Comparison of ENCODE assay signal across 7 cellular contexts in genomic region chr19:58562126-58563033, GRCh38. TPM values are rescaled to one million over a fixed set of nuclear protein-coding genes. Genes with fewer than 3 reads are reported as not detected.
DNase-seq lines count a peak whose midpoint lies in the region; ATAC-seq, FAIRE-seq and TF ChIP-seq lines count a peak whose summit lies in the region.

No MANE protein-coding gene starts in this region.

- WGBS in HUES64 = 65% methylated on average over 107 of the region's 107 CpGs
- 22% methylated on average over 97 of the region's 107 CpGs for WGBS in GM12878 (ENCODE audit: insufficient coverage, insufficient replicate concordance, low lambda C conversion rate, missing lambda C conversion rate)
- 18% methylated on average over 49 of the region's 107 CpGs for WGBS in suprapubic skin

- intact Hi-C loops in GM12878 (cut with micrococcal nuclease; ENCODE audit: unreplicated experiment) (no loop called here), left colon (cut with DNase I, micrococcal nuclease) (no loop called here)

- TF ChIP-seq CTCF in GM12878 (IDR thresholded peaks at IDR 0.05 in 2 of 3, conservative IDR thresholded peaks at IDR 0.05 in 1 of 3; ENCODE audit: control insufficient read depth in 2 of 3, extremely low read depth in 1 of 3, insufficient read depth in 1 of 3, low read depth in 3 of 3, low read length in 3 of 3) = no peak
- TF ChIP-seq CTCF in suprapubic skin (IDR thresholded peaks at IDR 0.05) = no peak

- peak; percentile 75 for TF ChIP-seq POLR2A in GM12878 (IDR thresholded peaks at IDR 0.05; ENCODE audit: low read depth, low read length)
- no peak for TF ChIP-seq POLR2A in suprapubic skin (IDR thresholded peaks at IDR 0.05)

- no peak for TF ChIP-seq RAD21 in GM12878 (IDR thresholded peaks at IDR 0.05; ENCODE audit: insufficient read depth, low read depth, low read length)

- H3K27ac ChIP-seq in HUES64 (ENCODE audit: low read depth, low read length) = no peak overlapping the region
- H3K27ac ChIP-seq in GM12878 (ENCODE audit: control insufficient read depth, insufficient read depth) = 0 out of 2 replicates have a peak overlapping the region, but pooled peaks have one; percentile 24
- H3K27ac ChIP-seq in suprapubic skin = peak overlapping the region; percentile 7

- DNase-seq in GM12878 (ENCODE audit: low read depth, low spot score) (no peak), left colon (peak in 1 of 2 donors; percentile 62), suprapubic skin (ENCODE audit: low spot score in 2 of 2) (no peak), activated gamma-delta T cell (lab: John Stamatoyannopoulos, UW) (no peak), inferior parietal cortex (ENCODE audit: extremely low spot score) (no peak), NCI-H2171 treated with DMSO at 0.1 percent for 48 hours (lab: John Stamatoyannopoulos, UW) (no peak)

- no peaks in the 10 kb centered on the region for H4K20me1 ChIP-seq in GM12878 (ENCODE audit: control insufficient read depth, insufficient read depth)

- BruUV-seq in GM12878 (replicated peaks; lab: Mats Ljungman, UMichigan) = no TSS peak

- H3K36me3 ChIP-seq in HUES64 (ENCODE audit: insufficient read depth, low read length) = peaks cover 10% of the 10 kb centered on the region; the same call in 1 of the 2 replicates
- H3K36me3 ChIP-seq in GM12878 (ENCODE audit: control insufficient read depth in 2 of 2, insufficient read depth in 2 of 2, low read length in 1 of 2) = no peaks in the 10 kb centered on the region; a peak in 1 of 4 replicates
- peaks cover 10% of the 10 kb centered on the region for H3K36me3 ChIP-seq in suprapubic skin

- no peak for FAIRE-seq in GM12878 (lab: Jason Lieb, UNC)

- POLR2A ChIA-PET in GM12878 (lab: Charles Lee) = interaction anchor here (1.3 to 4.7 kb wide), 3 partner anchors 8 to 42 kb away, joined by 3 to 46 read pairs (median 10); partner anchors contain the start of genes MZF1 and ZBTB45

- H3K9me3 ChIP-seq in HUES64 (ENCODE audit: insufficient read depth, low read depth, low read length) (no peaks in the 10 kb centered on the region), GM12878 (replicated peaks; ENCODE audit: control insufficient read depth, insufficient read depth, low read length) (no peaks in the 10 kb centered on the region), suprapubic skin (no peaks in the 10 kb centered on the region)

- RAD21 ChIA-PET in GM12878 (lab: Charles Lee; ENCODE audit: unreplicated experiment) = no interaction called here

- H3K4me1 ChIP-seq in HUES64 (ENCODE audit: insufficient read depth, low read length) = no peaks in the 10 kb centered on the region
- peaks cover 28% of the 10 kb centered on the region for H3K4me1 ChIP-seq in GM12878 (ENCODE audit: control insufficient read depth, insufficient read depth, low read length)
- peaks cover 50% of the 10 kb centered on the region for H3K4me1 ChIP-seq in suprapubic skin

- CTCF ChIA-PET in GM12878 (lab: Yijun Ruan, JAX) = interaction anchor here (1.0 to 1.4 kb wide), 3 partner anchors 10 to 41 kb away, joined by 3 to 4 read pairs (median 3); no protein-coding TSS in a partner anchor

- TF ChIP-seq EP300 in GM12878 (IDR thresholded peaks at IDR 0.05; ENCODE audit: borderline replicate concordance in 1 of 2, control insufficient read depth in 1 of 2, low read depth in 2 of 2, low read length in 2 of 2) (no peak; a peak in 1 of 4 replicates), suprapubic skin (IDR thresholded peaks at IDR 0.05) (no peak)

- SMC1A ChIA-PET in GM12878 (lab: Charles Lee; ENCODE audit: uncharacterized antibody, unreplicated experiment) = interaction anchor here (1.0 to 1.3 kb wide), 2 partner anchors 17 to 35 kb away, joined by 3 read pairs; no protein-coding TSS in a partner anchor

- peak overlapping the region; percentile 58 for H3K9ac ChIP-seq in HUES64 (ENCODE audit: low read depth, low read length)
- H3K9ac ChIP-seq in GM12878 (ENCODE audit: control insufficient read depth, insufficient read depth, low read length) = peak overlapping the region; percentile 57

- H3K27me3 ChIP-seq in HUES64 (ENCODE audit: insufficient read depth, low read length) (peaks cover 30% of the 10 kb centered on the region), GM12878 (replicated peaks in 1 of 2; ENCODE audit: control insufficient read depth in 2 of 2, insufficient read depth in 2 of 2, low read length in 1 of 2) (no peaks in the 10 kb centered on the region), suprapubic skin (no peaks in the 10 kb centered on the region)

- peaks cover 10% of the 10 kb centered on the region for H3K79me2 ChIP-seq in GM12878 (ENCODE audit: control insufficient read depth, insufficient read depth, low read length)

- in situ Hi-C loops in GM12878 (cut with MboI) = no loop called here

- H3K4me3 ChIP-seq in HUES64 (ENCODE audit: low read length) (peak overlapping the region; percentile 49), GM12878 (peak overlapping the region; percentile 60; the same call in 1 of the 2 replicates), suprapubic skin (peak overlapping the region; percentile 44)

- ATAC-seq in GM12878 (peak; percentile 6), left colon (peak; percentile 21)

- peak overlapping the region; percentile 45 for H2AFZ ChIP-seq in GM12878 (ENCODE audit: control insufficient read depth, low read depth, low read length)

- peak overlapping the region; percentile 97 for H3K4me2 ChIP-seq in GM12878 (ENCODE audit: control insufficient read depth, insufficient read depth)

RNA-seq across cellular contexts. Expression of gene UBE2M, which starts 4.0 kb away (rescaled TPM):
- 89.2 TPM for polyA plus RNA-seq in HUES64 (2013, experiment 1 of 2)
- polyA plus RNA-seq in HUES64 (2013, experiment 2 of 2) = 96.9 TPM
- total RNA-seq in GM12878 (2013; cell fraction: nucleolus; rRNA removed) = 10.2 and 13.8 TPM in 2 replicates
- 68.6 and 95.2 TPM in 2 replicates for total RNA-seq in GM12878 (2014; rRNA removed)
- total RNA-seq in GM12878 (2014; rRNA removed; fragmentation: Illumina TruSeq; extraction: Trizol) = 61.7 and 66.8 TPM in 2 replicates
- total RNA-seq in GM12878 (2021) = 100 and 105 TPM in 2 replicates
- 73.3 TPM for polyA plus RNA-seq in GM12878 (2011; ENCODE audit: low read depth)
- polyA plus RNA-seq in GM12878 (2011; rRNA removed) = 55.6 and 92.7 TPM in 2 replicates
- 70.2 and 75.4 TPM in 2 replicates for polyA plus RNA-seq in GM12878 (2011; cell fraction: cytosol; rRNA removed)
- polyA plus RNA-seq in GM12878 (2011; cell fraction: nucleus; rRNA removed) = 82.4 and 83.2 TPM in 2 replicates
- polyA plus RNA-seq in GM12878 (2012) = 67.6 and 88.6 TPM in 2 replicates
- polyA plus RNA-seq in GM12878 (2014; fragmentation: Illumina TruSeq; extraction: Trizol) = 105 and 127 TPM in 2 replicates
- polyA plus RNA-seq in GM12878 (2014; fragmentation: Nextera tagmentation; extraction: Ambion mirVana) = 1 to 10 TPM; 1.4 to 1.7 TPM
- 81.0 and 87.0 TPM in 2 replicates for polyA plus RNA-seq in GM12878 (2014; rRNA removed)
- polyA plus RNA-seq in GM12878 (2016; fragmentation: Nextera tagmentation; extraction: Ambion mirVana) = 10 to 100 TPM in 1 of 2 experiments, 1 to 10 TPM in 1; 9.6 to 11.3 TPM
- 66.9 and 72.9 TPM in 2 replicates for polyA minus RNA-seq in GM12878 (2011; rRNA and poly(A)+ RNA removed)
- polyA minus RNA-seq in GM12878 (2011; cell fraction: cytosol; rRNA and poly(A)+ RNA removed) = 25.3 and 33.7 TPM in 2 replicates
- polyA minus RNA-seq in GM12878 (2011; cell fraction: nucleus; rRNA and poly(A)+ RNA removed) = 17.0 and 18.6 TPM in 2 replicates
- total RNA-seq in left colon = 10 to 100 TPM; 55.8 to 70.4 TPM
- 10 to 100 TPM; 16.4 to 31.5 (median 21.7) TPM for total RNA-seq in suprapubic skin

RNA-seq across cellular contexts. Expression of gene CHMP2A, which starts 7.5 kb away (rescaled TPM):
- polyA plus RNA-seq in HUES64 (2013, experiment 1 of 2) = 60.7 TPM
- 80.1 TPM for polyA plus RNA-seq in HUES64 (2013, experiment 2 of 2)
- 14.9 and 17.2 TPM in 2 replicates for total RNA-seq in GM12878 (2013; cell fraction: nucleolus; rRNA removed)
- 89.3 and 92.8 TPM in 2 replicates for total RNA-seq in GM12878 (2014; rRNA removed)
- 89.3 and 95.0 TPM in 2 replicates for total RNA-seq in GM12878 (2014; rRNA removed; fragmentation: Illumina TruSeq; extraction: Trizol)
- total RNA-seq in GM12878 (2021) = 98.5 and 105 TPM in 2 replicates
- 83.1 TPM for polyA plus RNA-seq in GM12878 (2011; ENCODE audit: low read depth)
- polyA plus RNA-seq in GM12878 (2011; rRNA removed) = 92.3 and 102 TPM in 2 replicates
- polyA plus RNA-seq in GM12878 (2011; cell fraction: cytosol; rRNA removed) = 130 and 146 TPM in 2 replicates
- 107 and 114 TPM in 2 replicates for polyA plus RNA-seq in GM12878 (2011; cell fraction: nucleus; rRNA removed)
- 117 and 138 TPM in 2 replicates for polyA plus RNA-seq in GM12878 (2012)
- polyA plus RNA-seq in GM12878 (2014; fragmentation: Illumina TruSeq; extraction: Trizol) = 85.9 and 117 TPM in 2 replicates
- 100 to 1,000 TPM in 1 of 2 experiments, 10 to 100 TPM in 1; 69.5 to 117 TPM for polyA plus RNA-seq in GM12878 (2014; fragmentation: Nextera tagmentation; extraction: Ambion mirVana)
- polyA plus RNA-seq in GM12878 (2014; rRNA removed) = 168 and 172 TPM in 2 replicates
- 100 to 1,000 TPM; 136 to 147 TPM for polyA plus RNA-seq in GM12878 (2016; fragmentation: Nextera tagmentation; extraction: Ambion mirVana)
- polyA minus RNA-seq in GM12878 (2011; rRNA and poly(A)+ RNA removed) = 101 and 130 TPM in 2 replicates
- polyA minus RNA-seq in GM12878 (2011; cell fraction: cytosol; rRNA and poly(A)+ RNA removed) = 36.1 and 36.4 TPM in 2 replicates
- polyA minus RNA-seq in GM12878 (2011; cell fraction: nucleus; rRNA and poly(A)+ RNA removed) = 20.6 and 31.1 TPM in 2 replicates
- 100 to 1,000 TPM; 204 to 215 TPM for total RNA-seq in left colon
- 100 to 1,000 TPM in 3 of 4 donors, 10 to 100 TPM in 1; 96.1 to 120 (median 103) TPM for total RNA-seq in suprapubic skin

RNA-seq across cellular contexts. Expression of gene MZF1, which starts 10.8 kb away (rescaled TPM):
- polyA plus RNA-seq in HUES64 (2013, experiment 1 of 2) = 9.8 TPM
- 8.4 TPM for polyA plus RNA-seq in HUES64 (2013, experiment 2 of 2)
- total RNA-seq in GM12878 (2013; cell fraction: nucleolus; rRNA removed) = 64.7 and 67.2 TPM in 2 replicates
- total RNA-seq in GM12878 (2014; rRNA removed) = 6.9 and 7.7 TPM in 2 replicates
- total RNA-seq in GM12878 (2014; rRNA removed; fragmentation: Illumina TruSeq; extraction: Trizol) = 3.3 and 3.6 TPM in 2 replicates
- total RNA-seq in GM12878 (2021) = 9.1 and 12.4 TPM in 2 replicates
- polyA plus RNA-seq in GM12878 (2011; ENCODE audit: low read depth) = 5.9 TPM
- 7.4 and 9.3 TPM in 2 replicates for polyA plus RNA-seq in GM12878 (2011; rRNA removed)
- 8.4 and 16.1 TPM in 2 replicates for polyA plus RNA-seq in GM12878 (2011; cell fraction: cytosol; rRNA removed)
- polyA plus RNA-seq in GM12878 (2011; cell fraction: nucleus; rRNA removed) = 104 and 129 TPM in 2 replicates
- 12.4 and 12.7 TPM in 2 replicates for polyA plus RNA-seq in GM12878 (2012)
- 6.0 and 6.8 TPM in 2 replicates for polyA plus RNA-seq in GM12878 (2014; fragmentation: Illumina TruSeq; extraction: Trizol)
- polyA plus RNA-seq in GM12878 (2014; fragmentation: Nextera tagmentation; extraction: Ambion mirVana) = under 1 TPM; 0.38 to 0.64 TPM
- 14.7 and 16.6 TPM in 2 replicates for polyA plus RNA-seq in GM12878 (2014; rRNA removed)
- polyA plus RNA-seq in GM12878 (2016; fragmentation: Nextera tagmentation; extraction: Ambion mirVana) = 1 to 10 TPM; 6.8 to 7.6 TPM
- polyA minus RNA-seq in GM12878 (2011; rRNA and poly(A)+ RNA removed) = 7.3 and 13.7 TPM in 2 replicates
- 4.4 and 5.0 TPM in 2 replicates for polyA minus RNA-seq in GM12878 (2011; cell fraction: cytosol; rRNA and poly(A)+ RNA removed)
- 13.8 and 25.1 TPM in 2 replicates for polyA minus RNA-seq in GM12878 (2011; cell fraction: nucleus; rRNA and poly(A)+ RNA removed)
- 10 to 100 TPM; 22.8 to 28.9 TPM for total RNA-seq in left colon
- 10 to 100 TPM; 29.0 to 53.2 (median 37.5) TPM for total RNA-seq in suprapubic skin

RNA-seq across cellular contexts. Expression of gene TRIM28, which starts 18.5 kb away (rescaled TPM):
- polyA plus RNA-seq in HUES64 (2013, experiment 1 of 2) = 815 TPM
- 757 TPM for polyA plus RNA-seq in HUES64 (2013, experiment 2 of 2)
- 166 and 167 TPM in 2 replicates for total RNA-seq in GM12878 (2013; cell fraction: nucleolus; rRNA removed)
- 569 and 650 TPM in 2 replicates for total RNA-seq in GM12878 (2014; rRNA removed)
- total RNA-seq in GM12878 (2014; rRNA removed; fragmentation: Illumina TruSeq; extraction: Trizol) = 256 and 311 TPM in 2 replicates
- total RNA-seq in GM12878 (2021) = 492 and 503 TPM in 2 replicates
- polyA plus RNA-seq in GM12878 (2011; ENCODE audit: low read depth) = 313 TPM
- polyA plus RNA-seq in GM12878 (2011; rRNA removed) = 167 and 420 TPM in 2 replicates
- 459 and 854 TPM in 2 replicates for polyA plus RNA-seq in GM12878 (2011; cell fraction: cytosol; rRNA removed)
- polyA plus RNA-seq in GM12878 (2011; cell fraction: nucleus; rRNA removed) = 1,223 and 1,590 TPM in 2 replicates
- polyA plus RNA-seq in GM12878 (2012) = 410 and 474 TPM in 2 replicates
- 147 and 280 TPM in 2 replicates for polyA plus RNA-seq in GM12878 (2014; fragmentation: Illumina TruSeq; extraction: Trizol)
- 10 to 100 TPM in 1 of 2 experiments, 1 to 10 TPM in 1; 5.0 to 32.5 TPM for polyA plus RNA-seq in GM12878 (2014; fragmentation: Nextera tagmentation; extraction: Ambion mirVana)
- 363 and 502 TPM in 2 replicates for polyA plus RNA-seq in GM12878 (2014; rRNA removed)
- 10 to 100 TPM; 82.9 to 91.1 TPM for polyA plus RNA-seq in GM12878 (2016; fragmentation: Nextera tagmentation; extraction: Ambion mirVana)
- 1,048 and 1,483 TPM in 2 replicates for polyA minus RNA-seq in GM12878 (2011; rRNA and poly(A)+ RNA removed)
- polyA minus RNA-seq in GM12878 (2011; cell fraction: cytosol; rRNA and poly(A)+ RNA removed) = 474 and 545 TPM in 2 replicates
- 282 and 438 TPM in 2 replicates for polyA minus RNA-seq in GM12878 (2011; cell fraction: nucleus; rRNA and poly(A)+ RNA removed)
- total RNA-seq in left colon = 100 to 1,000 TPM; 171 to 184 TPM
- total RNA-seq in suprapubic skin = 100 to 1,000 TPM; 334 to 395 (median 360) TPM

RNA-seq across cellular contexts. Expression of gene ZBTB45, which starts 42.8 kb away (rescaled TPM):
- 15.2 TPM for polyA plus RNA-seq in HUES64 (2013, experiment 1 of 2)
- polyA plus RNA-seq in HUES64 (2013, experiment 2 of 2) = 17.4 TPM
- 15.6 and 15.7 TPM in 2 replicates for total RNA-seq in GM12878 (2013; cell fraction: nucleolus; rRNA removed)
- 4.5 and 6.1 TPM in 2 replicates for total RNA-seq in GM12878 (2014; rRNA removed)
- 1.2 and 1.7 TPM in 2 replicates for total RNA-seq in GM12878 (2014; rRNA removed; fragmentation: Illumina TruSeq; extraction: Trizol)
- total RNA-seq in GM12878 (2021) = 12.7 and 17.2 TPM in 2 replicates
- polyA plus RNA-seq in GM12878 (2011; ENCODE audit: low read depth) = 1.9 TPM
- polyA plus RNA-seq in GM12878 (2011; rRNA removed) = 0.72 and 2.4 TPM in 2 replicates
- 4.0 and 5.1 TPM in 2 replicates for polyA plus RNA-seq in GM12878 (2011; cell fraction: cytosol; rRNA removed)
- 8.5 and 13.4 TPM in 2 replicates for polyA plus RNA-seq in GM12878 (2011; cell fraction: nucleus; rRNA removed)
- 10.1 TPM in 2 replicates for polyA plus RNA-seq in GM12878 (2012)
- polyA plus RNA-seq in GM12878 (2014; fragmentation: Illumina TruSeq; extraction: Trizol) = 0.13 and 1.2 TPM in 2 replicates
- under 1 TPM; 0.29 to 0.33 TPM for polyA plus RNA-seq in GM12878 (2014; fragmentation: Nextera tagmentation; extraction: Ambion mirVana)
- 7.7 and 8.0 TPM in 2 replicates for polyA plus RNA-seq in GM12878 (2014; rRNA removed)
- polyA plus RNA-seq in GM12878 (2016; fragmentation: Nextera tagmentation; extraction: Ambion mirVana) = 10 to 100 TPM; 13.9 to 14.3 TPM
- polyA minus RNA-seq in GM12878 (2011; rRNA and poly(A)+ RNA removed) = 1.8 and 5.1 TPM in 2 replicates
- polyA minus RNA-seq in GM12878 (2011; cell fraction: cytosol; rRNA and poly(A)+ RNA removed) = 3.8 and 4.0 TPM in 2 replicates
- polyA minus RNA-seq in GM12878 (2011; cell fraction: nucleus; rRNA and poly(A)+ RNA removed) = 7.6 and 15.4 TPM in 2 replicates
- total RNA-seq in left colon = 10 to 100 TPM; 13.7 to 14.3 TPM
- total RNA-seq in suprapubic skin = 10 to 100 TPM in 3 of 4 donors, 1 to 10 TPM in 1; 6.7 to 20.7 (median 15.8) TPM
